Comparison of ENCODE assay signal across 17 cellular contexts in genomic region chr5:172303996-172304335, GRCh38. TPM values are rescaled to one million over a fixed set of nuclear protein-coding genes. Genes with fewer than 3 reads are reported as not detected.
DNase-seq lines count a peak whose midpoint lies in the region; ATAC-seq, FAIRE-seq and TF ChIP-seq lines count a peak whose summit lies in the region.
"Had no signal": no experiment of that assay in that cellular context is flagged by ENCODE, and none has a peak within 500 bp of the region (broad histone marks: within the 10 kb centered on the region; RNA-seq: fewer than 3 reads in every experiment).

No MANE protein-coding gene starts in this region.

- CTCF ChIA-PET in PC-9 (lab: Charles Lee), result interaction anchor here (1.7 kb wide), 1 partner anchor 10 kb away, joined by 5 read pairs; no protein-coding TSS in a partner anchor
- CTCF ChIA-PET in H1 (lab: Charles Lee; ENCODE audit: partially characterized antibody), result interaction anchor here (1.0 to 2.8 kb wide), 2 partner anchors 10 to 19 kb away, joined by 4 to 17 read pairs; no protein-coding TSS in a partner anchor

- H3K9me3 ChIP-seq in PC-9 (ENCODE audit: insufficient read depth, low read depth) (0 out of 2 replicates have a peak, but pooled peaks cover 3% of the 10 kb centered on the region), H1 (ENCODE audit: insufficient read depth in 2 of 2, low read depth in 1 of 2, low read length in 1 of 2) (0 out of 4 replicates have a peak, but pooled peaks cover 0 to 5% of the 10 kb centered on the region in 2 experiments), smooth muscle cell (replicated peaks; ENCODE audit: low read depth) (no peaks in the 10 kb centered on the region)
- H3K9me3 ChIP-seq: SK-N-SH had no signal

- H3K4me1 ChIP-seq in PC-9 (replicated peaks; ENCODE audit: insufficient read depth) (peaks cover 29% of the 10 kb centered on the region), H1 (replicated peaks in 1 of 4; ENCODE audit: control insufficient read depth in 3 of 4, insufficient read depth in 4 of 4, low read length in 3 of 4) (no peaks in the 10 kb centered on the region), smooth muscle cell (ENCODE audit: low read depth) (no peaks in the 10 kb centered on the region), mesendoderm (ENCODE audit: control insufficient read depth, low read depth, low read length) (no peaks in the 10 kb centered on the region)

- H3K18ac ChIP-seq in H1 (ENCODE audit: extremely low read depth, low read length), result no peak overlapping the region
- no peak overlapping the region for H3K18ac ChIP-seq in mesendoderm (ENCODE audit: low read length)

- H3K79me2 ChIP-seq in PC-9 (ENCODE audit: low read depth), result no peaks in the 10 kb centered on the region
- H3K79me2 ChIP-seq in H1 (ENCODE audit: control insufficient read depth in 1 of 2, insufficient read depth in 2 of 2, low read length in 2 of 2), result no peaks in the 10 kb centered on the region
- H3K79me2 ChIP-seq in smooth muscle cell (ENCODE audit: low read depth), result no peaks in the 10 kb centered on the region
- H3K79me2 ChIP-seq in mesendoderm (ENCODE audit: control insufficient read depth, insufficient read depth, low read length), result no peaks in the 10 kb centered on the region

- H3K36me3 ChIP-seq in PC-9 (ENCODE audit: low read depth), result no peaks in the 10 kb centered on the region
- no peaks in the 10 kb centered on the region for H3K36me3 ChIP-seq in H1 (ENCODE audit: control insufficient read depth in 2 of 4, insufficient read depth in 4 of 4, low read length in 3 of 4)
- no peaks in the 10 kb centered on the region for H3K36me3 ChIP-seq in smooth muscle cell (ENCODE audit: low read depth)
- H3K36me3 ChIP-seq in mesendoderm (ENCODE audit: control insufficient read depth, insufficient read depth, low read length), result no peaks in the 10 kb centered on the region

- no peak overlapping the region for H2AK5ac ChIP-seq in H1 (ENCODE audit: low read depth, low read length)
- no peak overlapping the region for H2AK5ac ChIP-seq in mesendoderm (ENCODE audit: low read length)

- H3F3A ChIP-seq in PC-9 (ENCODE audit: insufficient read depth, low read depth) (peaks cover 26% of the 10 kb centered on the region), smooth muscle cell (ENCODE audit: low read depth) (no peaks in the 10 kb centered on the region)

- DNase-seq in activated naive CD8-positive, alpha-beta T cell treated with anti-CD3 and anti-CD28 coated beads for 36 hours, result no peak
- no peak for DNase-seq in activated naive CD8-positive, alpha-beta T cell treated with anti-CD3 and anti-CD28 coated beads, Interleukin-2, amount 50 U/mL, for 24 hours
- DNase-seq in PC-9, result peak in 1 of 2 experiments; percentile 48
- no peak for DNase-seq in H1 (ENCODE audit: low read depth in 1 of 2, low spot score in 2 of 2)
- DNase-seq in smooth muscle cell (lab: John Stamatoyannopoulos, UW; ENCODE audit: unreplicated experiment), result no peak
- no peak for DNase-seq in mesendoderm
- DNase-seq in osteocyte (ENCODE audit: extremely low spot score, unreplicated experiment), result no peak
- no peak for DNase-seq in MV-4-11 (lab: John Stamatoyannopoulos, UW)
- DNase-seq: AML-193, DMS79 treated with DMSO at 0.1 percent for 48 hours, GOT3, NCI-H1694 treated with DMSO at 0.1 percent for 48 hours, SK-N-SH, T-cell had no signal

- no peak for ATAC-seq in activated naive CD8-positive, alpha-beta T cell treated with anti-CD3 and anti-CD28 coated beads, Interleukin-2, amount 50 U/mL, for 24 hours
- ATAC-seq: T-cell had no signal

- peaks cover 2% of the 10 kb centered on the region for H3K9me3 Mint-ChIP-seq in activated naive CD8-positive, alpha-beta T cell treated with anti-CD3 and anti-CD28 coated beads for 36 hours
- H3K9me3 Mint-ChIP-seq in activated naive CD8-positive, alpha-beta T cell treated with anti-CD3 and anti-CD28 coated beads, Interleukin-2, amount 50 U/mL, for 24 hours, result no peaks in the 10 kb centered on the region
- no peaks in the 10 kb centered on the region for H3K9me3 Mint-ChIP-seq in osteocyte (ENCODE audit: unreplicated experiment)

- H2AFZ ChIP-seq in PC-9 (no peak overlapping the region), H1 (ENCODE audit: low read length) (no peak overlapping the region), smooth muscle cell (ENCODE audit: low read depth) (no peak overlapping the region)

- peak overlapping the region; percentile 68 for H3K4me2 ChIP-seq in PC-9
- no peak overlapping the region for H3K4me2 ChIP-seq in H1 (ENCODE audit: insufficient read depth in 1 of 2, low read depth in 2 of 2, low read length in 2 of 2)
- H3K4me2 ChIP-seq in smooth muscle cell, result no peak overlapping the region
- no peak overlapping the region for H3K4me2 ChIP-seq in mesendoderm (ENCODE audit: low read length)
- H3K4me2 ChIP-seq: SK-N-SH had no signal

- H3K4me3 ChIP-seq in PC-9, result no peak overlapping the region
- no peak overlapping the region for H3K4me3 ChIP-seq in H1 (ENCODE audit: extremely low read depth in 1 of 4, insufficient read depth in 2 of 4, low read depth in 3 of 4, low read length in 4 of 4)
- H3K4me3 ChIP-seq in smooth muscle cell, result no peak overlapping the region
- H3K4me3 ChIP-seq in mesendoderm (ENCODE audit: low read length), result no peak overlapping the region

- TF ChIP-seq EP300 in H1 (IDR thresholded peaks at IDR 0.05; ENCODE audit: borderline replicate concordance in 1 of 2, low read depth in 2 of 2, low read length in 2 of 2), result no peak

- no peaks in the 10 kb centered on the region for H3K36me3 Mint-ChIP-seq in activated naive CD8-positive, alpha-beta T cell treated with anti-CD3 and anti-CD28 coated beads for 36 hours
- peaks cover 3% of the 10 kb centered on the region for H3K36me3 Mint-ChIP-seq in activated naive CD8-positive, alpha-beta T cell treated with anti-CD3 and anti-CD28 coated beads, Interleukin-2, amount 50 U/mL, for 24 hours (ENCODE audit: low read depth)
- peaks cover 2% of the 10 kb centered on the region for H3K36me3 Mint-ChIP-seq in osteocyte (ENCODE audit: unreplicated experiment)
- H3K36me3 Mint-ChIP-seq: T-cell had no signal

- no peak overlapping the region for H3K14ac ChIP-seq in H1 (ENCODE audit: insufficient read length)

- no peak overlapping the region for H4K8ac ChIP-seq in H1 (ENCODE audit: extremely low read depth, insufficient read depth, low read length)
- H4K8ac ChIP-seq in mesendoderm (ENCODE audit: low read depth, low read length), result no peak overlapping the region

- H3K27me3 Mint-ChIP-seq in activated naive CD8-positive, alpha-beta T cell treated with anti-CD3 and anti-CD28 coated beads for 36 hours, result peaks cover 5% of the 10 kb centered on the region
- peaks cover 4% of the 10 kb centered on the region for H3K27me3 Mint-ChIP-seq in activated naive CD8-positive, alpha-beta T cell treated with anti-CD3 and anti-CD28 coated beads, Interleukin-2, amount 50 U/mL, for 24 hours
- H3K27me3 Mint-ChIP-seq in osteocyte (ENCODE audit: unreplicated experiment), result no peaks in the 10 kb centered on the region

- no peak overlapping the region for H3K4ac ChIP-seq in H1 (replicated peaks; ENCODE audit: insufficient read length, low read depth, low read length)
- H3K4ac ChIP-seq in mesendoderm (ENCODE audit: low read depth, low read length), result no peak overlapping the region

- no peak overlapping the region for H4K91ac ChIP-seq in H1 (replicated peaks; ENCODE audit: insufficient read length, low read length)

- no peak overlapping the region for H2BK15ac ChIP-seq in H1 (ENCODE audit: low read length)
- H2BK15ac ChIP-seq in mesendoderm (replicated peaks; ENCODE audit: low read depth), result no peak overlapping the region

- no peak overlapping the region for H2BK5ac ChIP-seq in H1 (ENCODE audit: low read depth, low read length)
- H2BK5ac ChIP-seq in mesendoderm (ENCODE audit: low read length), result no peak overlapping the region

- no peak overlapping the region for H3K9ac ChIP-seq in H1 (replicated peaks in 1 of 4; ENCODE audit: extremely low read depth in 1 of 4, low read depth in 3 of 4, low read length in 3 of 4)
- H3K9ac ChIP-seq in smooth muscle cell (ENCODE audit: low read depth), result no peak overlapping the region
- no peak overlapping the region for H3K9ac ChIP-seq in mesendoderm (ENCODE audit: low read length)
- H3K9ac ChIP-seq: SK-N-SH had no signal

- H3K4me1 Mint-ChIP-seq in activated naive CD8-positive, alpha-beta T cell treated with anti-CD3 and anti-CD28 coated beads for 36 hours, result no peaks in the 10 kb centered on the region
- peaks cover 4% of the 10 kb centered on the region for H3K4me1 Mint-ChIP-seq in activated naive CD8-positive, alpha-beta T cell treated with anti-CD3 and anti-CD28 coated beads, Interleukin-2, amount 50 U/mL, for 24 hours
- peaks cover 7% of the 10 kb centered on the region for H3K4me1 Mint-ChIP-seq in osteocyte (ENCODE audit: unreplicated experiment)
- H3K4me1 Mint-ChIP-seq: T-cell had no signal

- no peak overlapping the region for H3K56ac ChIP-seq in H1 (replicated peaks; ENCODE audit: insufficient read length, low read depth, low read length)
- H3K56ac ChIP-seq in mesendoderm (ENCODE audit: low read length), result no peak overlapping the region

- no peaks in the 10 kb centered on the region for H3K79me1 ChIP-seq in H1 (ENCODE audit: low read depth, low read length)
- no peaks in the 10 kb centered on the region for H3K79me1 ChIP-seq in mesendoderm (ENCODE audit: low read length)

- H2BK20ac ChIP-seq in H1 (ENCODE audit: low read length), result no peak overlapping the region

- intact Hi-C loops in PC-9 (cut with micrococcal nuclease; ENCODE audit: unreplicated experiment), result loop anchor here (1.0 to 5.0 kb wide), 3 partner anchors 11 to 148 kb away; partner anchors contain the start of genes SH3PXD2B and UBTD2

- no peak overlapping the region for H2BK12ac ChIP-seq in H1 (ENCODE audit: low read depth, low read length)

- peak overlapping the region; percentile 12 for H3K27ac Mint-ChIP-seq in activated naive CD8-positive, alpha-beta T cell treated with anti-CD3 and anti-CD28 coated beads for 36 hours
- H3K27ac Mint-ChIP-seq in activated naive CD8-positive, alpha-beta T cell treated with anti-CD3 and anti-CD28 coated beads, Interleukin-2, amount 50 U/mL, for 24 hours, result no peak overlapping the region
- H3K27ac Mint-ChIP-seq in osteocyte (ENCODE audit: unreplicated experiment), result no peak overlapping the region
- H3K27ac Mint-ChIP-seq: T-cell had no signal

- H3K27me3 ChIP-seq in PC-9 (ENCODE audit: insufficient read depth, low read depth) (no peaks in the 10 kb centered on the region), H1 (replicated peaks in 1 of 4; ENCODE audit: control insufficient read depth in 3 of 4, extremely low read depth in 1 of 4, insufficient read depth in 3 of 4, low read length in 3 of 4) (no peaks in the 10 kb centered on the region), smooth muscle cell (ENCODE audit: low read depth) (no peaks in the 10 kb centered on the region), mesendoderm (ENCODE audit: insufficient read depth, low read length, poor library complexity) (no peaks in the 10 kb centered on the region)

- peak overlapping the region; percentile 77 for H3K27ac ChIP-seq in PC-9
- no peak overlapping the region for H3K27ac ChIP-seq in H1 (ENCODE audit: low read depth, low read length)
- no peak overlapping the region for H3K27ac ChIP-seq in smooth muscle cell (ENCODE audit: low read depth)
- no peak overlapping the region for H3K27ac ChIP-seq in mesendoderm (ENCODE audit: low read depth, low read length)
- H3K27ac ChIP-seq: 22Rv1, C4-2B, HL-60 had no signal

- H4K5ac ChIP-seq in H1 (ENCODE audit: insufficient read length, low read depth, low read length), result no peak overlapping the region
- no peak overlapping the region for H4K5ac ChIP-seq in mesendoderm (ENCODE audit: low read length)

- WGBS in H1 (ENCODE audit: extremely low coverage in 1 of 2, insufficient coverage in 1 of 2, insufficient read length in 1 of 2, insufficient replicate concordance in 2 of 2, low coverage in 1 of 2, low lambda C conversion rate in 2 of 2, missing lambda C conversion rate in 1 of 2), 2 experiments, result 50% methylated on average over 2 of the region's 2 CpGs; no CpG with 5 or more reads in 1 of the 2 experiments
- WGBS in smooth muscle cell (ENCODE audit: low lambda C conversion rate), result 61% methylated on average over 2 of the region's 2 CpGs
- no CpG with 5 or more reads among the region's 2 CpGs for WGBS in mesendoderm (ENCODE audit: extremely low coverage, insufficient coverage, low lambda C conversion rate)

- TF ChIP-seq RAD21 in H1 (IDR thresholded peaks at IDR 0.05 in 1 of 2, conservative IDR thresholded peaks at IDR 0.05 in 1 of 2; ENCODE audit: low read depth in 2 of 2, low read length in 2 of 2), result no peak

- TF ChIP-seq POLR2A in H1 (IDR thresholded peaks at IDR 0.05; ENCODE audit: control extremely low read depth in 1 of 2, low read depth in 2 of 2, low read length in 2 of 2), result no peak

- no peak overlapping the region for H3K23ac ChIP-seq in H1 (ENCODE audit: insufficient read length)
- H3K23ac ChIP-seq in mesendoderm (ENCODE audit: low read length), result no peak overlapping the region

- no peaks in the 10 kb centered on the region for H3K9me2 ChIP-seq in PC-9 (ENCODE audit: insufficient read depth)
- H3K9me2 ChIP-seq: SK-N-SH had no signal

- no peak overlapping the region for H3K4me3 Mint-ChIP-seq in activated naive CD8-positive, alpha-beta T cell treated with anti-CD3 and anti-CD28 coated beads for 36 hours
- H3K4me3 Mint-ChIP-seq in activated naive CD8-positive, alpha-beta T cell treated with anti-CD3 and anti-CD28 coated beads, Interleukin-2, amount 50 U/mL, for 24 hours, result no peak overlapping the region
- no peak overlapping the region for H3K4me3 Mint-ChIP-seq in osteocyte (ENCODE audit: unreplicated experiment)
- H3K4me3 Mint-ChIP-seq: T-cell had no signal

- H4K20me1 ChIP-seq in PC-9 (ENCODE audit: insufficient read depth), result no peaks in the 10 kb centered on the region
- no peaks in the 10 kb centered on the region for H4K20me1 ChIP-seq in H1 (replicated peaks in 1 of 2; ENCODE audit: control insufficient read depth in 1 of 2, insufficient read depth in 2 of 2, low read length in 2 of 2)
- H4K20me1 ChIP-seq in smooth muscle cell (ENCODE audit: low read depth), result no peaks in the 10 kb centered on the region

- H3K23me2 ChIP-seq in H1 (ENCODE audit: low read depth, low read length), result no peaks in the 10 kb centered on the region

- TF ChIP-seq CTCF in PC-9 (conservative IDR thresholded peaks at IDR 0.05) (no peak), H1 (IDR thresholded peaks at IDR 0.05; ENCODE audit: control extremely low read depth in 1 of 3, insufficient read depth in 1 of 3, low read depth in 1 of 3, low read length in 3 of 3) (no peak), smooth muscle cell (IDR thresholded peaks at IDR 0.05; ENCODE audit: borderline replicate concordance, insufficient read depth, poor library complexity, severe bottlenecking) (no peak), osteocyte (IDR thresholded peaks at IDR 0.05) (no peak)

- BruUV-seq in PC-9 (replicated peaks; lab: Mats Ljungman, UMichigan), result TSS peak; percentile 96

- no peak overlapping the region for H2BK120ac ChIP-seq in H1 (replicated peaks; ENCODE audit: low read depth, low read length)
- H2BK120ac ChIP-seq in mesendoderm (ENCODE audit: low read depth, low read length), result no peak overlapping the region

- FAIRE-seq in H1 (lab: Jason Lieb, UNC), result no peak

- POLR2A ChIA-PET in PC-9 (lab: Charles Lee; ENCODE audit: unreplicated experiment), result interaction anchor here (0.6 to 1.7 kb wide), 4 partner anchors 11 to 147 kb away, joined by 3 to 10 read pairs (median 8); no protein-coding TSS in a partner anchor
- POLR2A ChIA-PET in H1 (lab: Charles Lee; ENCODE audit: partially characterized antibody), result interaction anchor here (1.2 kb wide), 1 partner anchor 21 kb away, joined by 3 read pairs; no protein-coding TSS in a partner anchor

RNA-seq across cellular contexts. Expression of gene UBTD2, which starts 20.4 kb away (rescaled TPM):
- 1 to 10 TPM; 8.3 to 9.1 TPM for total RNA-seq in activated naive CD8-positive, alpha-beta T cell treated with anti-CD3 and anti-CD28 coated beads for 36 hours
- total RNA-seq in PC-9 (2021), result 16.4 and 21.7 TPM in 2 replicates
- 38.4 and 39.2 TPM in 2 replicates for total RNA-seq in H1 (2021; fragmentation: NEBNext Ultra II Directional; extraction: Animal tissue kit (Norgen Biotek cat#: 25700))
- 9.4 and 14.5 TPM in 2 replicates for polyA plus RNA-seq in H1 (2011; rRNA removed)
- 15.5 TPM for polyA plus RNA-seq in H1 (2011; cell fraction: cytosol; rRNA removed)
- 8.5 TPM for polyA plus RNA-seq in H1 (2011; cell fraction: nucleus; rRNA removed)
- 17.5 to 24.4 TPM (median 20.2 TPM) in 4 replicates for polyA plus RNA-seq in H1 (2012, experiment 1 of 2)
- polyA plus RNA-seq in H1 (2012, experiment 2 of 2), result 4.4 TPM
- 20.3 TPM for polyA plus RNA-seq in H1 (2013, experiment 1 of 2)
- polyA plus RNA-seq in H1 (2013, experiment 2 of 2), result 21.0 TPM
- polyA minus RNA-seq in H1 (2011; rRNA and poly(A)+ RNA removed), result 21.4 and 27.8 TPM in 2 replicates
- 17.1 TPM for polyA minus RNA-seq in H1 (2011; cell fraction: cytosol; rRNA and poly(A)+ RNA removed)
- 19.4 TPM for polyA minus RNA-seq in H1 (2011; cell fraction: nucleus; rRNA and poly(A)+ RNA removed)
- total RNA-seq in smooth muscle cell, result 38.2 and 44.0 TPM in 2 replicates
- 20.8 and 23.6 TPM in 2 replicates for polyA plus RNA-seq in smooth muscle cell
- 23.9 TPM for polyA plus RNA-seq in mesendoderm (2013, experiment 1 of 2)
- 24.4 TPM for polyA plus RNA-seq in mesendoderm (2013, experiment 2 of 2)
- total RNA-seq in osteocyte, result 47.5 and 48.0 TPM in 2 replicates
